8 cellular contexts compared by ENCODE assay signal in the genomic region with DNA sequence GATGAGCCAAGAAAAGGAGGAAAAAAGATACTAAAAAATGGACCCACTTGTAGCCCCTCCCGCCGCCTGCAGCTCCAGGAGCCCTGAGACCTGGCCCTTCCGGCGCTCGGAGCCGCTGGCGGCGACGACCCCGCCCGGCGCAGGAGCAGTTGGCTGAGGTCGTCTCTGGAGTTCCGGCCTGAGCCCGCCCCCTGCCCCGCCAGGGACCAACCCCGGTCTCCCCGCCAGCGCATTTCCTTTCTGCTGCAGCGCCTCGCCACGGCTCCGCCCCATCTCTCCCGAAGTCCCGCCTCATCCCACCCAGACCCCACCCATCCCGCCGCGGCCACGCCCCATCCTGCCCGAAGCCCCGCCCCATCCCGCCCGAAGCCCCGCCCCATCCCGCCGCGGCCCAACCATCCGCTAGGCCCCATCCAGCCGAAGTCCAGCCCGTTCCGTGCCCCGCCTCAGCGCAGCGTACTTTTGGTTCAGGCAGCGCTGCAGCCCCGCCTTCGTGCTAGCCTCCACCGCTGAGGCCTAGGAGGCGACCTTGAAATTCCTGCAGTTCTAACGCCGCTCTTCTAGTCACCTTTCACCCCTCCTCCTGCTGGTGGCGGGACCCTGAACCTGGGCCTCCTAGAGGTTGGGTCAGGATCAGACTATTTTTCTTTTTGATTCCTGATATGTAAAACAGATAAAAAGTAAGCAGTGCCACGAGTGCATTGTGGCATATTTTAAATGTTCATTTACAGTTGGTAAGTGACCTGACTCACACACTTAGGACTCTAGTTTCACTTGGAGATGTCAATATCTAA. TPM values are rescaled to one million over a fixed set of nuclear protein-coding genes. Genes with fewer than 3 reads are reported as not detected.
DNase-seq lines count a peak whose midpoint lies in the region; ATAC-seq and TF ChIP-seq lines count a peak whose summit lies in the region.

Gene STN1 (minus strand): TSS at position 132 of the 794 bp plus-strand sequence. CDS start 590 bp downstream, outside the sequence.

- no peaks in the 10 kb centered on the region for H3K36me3 ChIP-seq in GM06990 (ENCODE audit: control insufficient read depth, insufficient read depth, low read length)
- H3K36me3 ChIP-seq in SK-N-SH (replicated peaks in 1 of 2; ENCODE audit: control insufficient read depth in 1 of 2, insufficient read depth in 2 of 2, low read length in 1 of 2), result peaks cover 7 to 8% of the 10 kb centered on the region in 2 experiments
- H3K36me3 ChIP-seq in testis (ENCODE audit: low read depth, missing control alignments), result no peaks in the 10 kb centered on the region

- no peaks in the 10 kb centered on the region for H4K20me1 ChIP-seq in SK-N-SH (ENCODE audit: insufficient read depth)

- H3K4me1 Mint-ChIP-seq in activated naive CD4-positive, alpha-beta T cell treated with anti-CD3 and anti-CD28 coated beads, Interleukin-2, amount 50 U/mL, for 24 hours, result peaks cover 36% of the 10 kb centered on the region

- TF ChIP-seq POLR2A in testis (IDR thresholded peaks at IDR 0.05), result peak; percentile 61

- DNase-seq in GM06990 (ENCODE audit: extremely low read depth, insufficient read length), result peak; percentile 97
- DNase-seq in NCI-H1048 (lab: John Stamatoyannopoulos, UW), result peak; percentile 88
- peak; percentile 99 for DNase-seq in SK-N-SH
- no peak for DNase-seq in glomerular endothelial cell (ENCODE audit: extremely low read depth, low read depth, low spot score)
- peak; percentile 75 for DNase-seq in omental fat pad (ENCODE audit: low spot score)
- DNase-seq in testis, result peak; percentile 98

- H3K9me3 Mint-ChIP-seq in activated naive CD4-positive, alpha-beta T cell treated with anti-CD3 and anti-CD28 coated beads, Interleukin-2, amount 50 U/mL, for 24 hours, result peaks cover 2% of the 10 kb centered on the region

- H3K4me1 ChIP-seq in SK-N-SH (ENCODE audit: control insufficient read depth in 1 of 2, insufficient read depth in 2 of 2, low read depth in 1 of 2, low read length in 1 of 2), result peaks cover 3 to 17% of the 10 kb centered on the region in 2 experiments; a peak in 2 of 4 replicates
- H3K4me1 ChIP-seq in testis, result peaks cover 44% of the 10 kb centered on the region

- CTCF ChIA-PET in SK-N-SH (lab: Yijun Ruan, JAX), result interaction anchor here (0.7 to 1.2 kb wide), 4 partner anchors 10 to 374 kb away, joined by 3 to 11 read pairs (median 3); no protein-coding TSS in a partner anchor

- TF ChIP-seq EP300 in SK-N-SH (IDR thresholded peaks at IDR 0.05; ENCODE audit: borderline replicate concordance in 1 of 2, low read depth in 1 of 2, low read length in 1 of 2), result no peak

- H3K27ac ChIP-seq in SK-N-SH (ENCODE audit: low read depth in 2 of 2, low read length in 1 of 2), result peak within 1 kb of the TSS; percentile 92 to 96
- H3K27ac ChIP-seq in testis, result peak within 1 kb of the TSS; percentile 93 to 97

- peak within 1 kb of the TSS; percentile 80 for H3K4me3 ChIP-seq in GM06990 (replicated peaks; ENCODE audit: low read depth, low read length)
- peak within 1 kb of the TSS; percentile 89 to 97 for H3K4me3 ChIP-seq in SK-N-SH (ENCODE audit: low read depth in 2 of 2, low read length in 1 of 2)
- H3K4me3 ChIP-seq in testis, result peak within 1 kb of the TSS; percentile 76 to 87

- H3K9me3 ChIP-seq in SK-N-SH (no peaks in the 10 kb centered on the region), testis (no peaks in the 10 kb centered on the region)

- peak within 1 kb of the TSS; percentile 96 for H3K4me3 Mint-ChIP-seq in activated naive CD4-positive, alpha-beta T cell treated with anti-CD3 and anti-CD28 coated beads, Interleukin-2, amount 50 U/mL, for 24 hours

- intact Hi-C loops in testis (cut with DNase I; ENCODE audit: low total_unique reads), result no loop called here

- no peaks in the 10 kb centered on the region for H3K27me3 Mint-ChIP-seq in activated naive CD4-positive, alpha-beta T cell treated with anti-CD3 and anti-CD28 coated beads, Interleukin-2, amount 50 U/mL, for 24 hours

- peak within 1 kb of the TSS; percentile 98 for H2AFZ ChIP-seq in SK-N-SH (ENCODE audit: low read depth)

- POLR2A ChIA-PET in SK-N-SH (lab: Yijun Ruan, JAX), result interaction anchor here (0.7 kb wide), 1 partner anchor 10 kb away, joined by 3 read pairs; no protein-coding TSS in a partner anchor

- ATAC-seq in HG02571 (IDR thresholded peaks at IDR 0.05; ENCODE audit: unreplicated experiment), result peak; percentile 93
- peak; percentile 96 for ATAC-seq in omental fat pad (ENCODE audit: low FRiP score)

- H3K36me3 Mint-ChIP-seq in activated naive CD4-positive, alpha-beta T cell treated with anti-CD3 and anti-CD28 coated beads, Interleukin-2, amount 50 U/mL, for 24 hours, result peaks cover 11% of the 10 kb centered on the region

- H3K79me2 ChIP-seq in SK-N-SH (ENCODE audit: insufficient read depth), result peaks cover 42% of the 10 kb centered on the region

- no peak for TF ChIP-seq CTCF in GM06990 (IDR thresholded peaks at IDR 0.05; ENCODE audit: insufficient read depth, low read length, poor library complexity, severe bottlenecking)
- TF ChIP-seq CTCF in SK-N-SH (IDR thresholded peaks at IDR 0.05), result 0 out of 2 replicates have a peak, but pooled peaks have one; percentile 20
- TF ChIP-seq CTCF in omental fat pad (IDR thresholded peaks at IDR 0.05), result no peak
- TF ChIP-seq CTCF in testis (IDR thresholded peaks at IDR 0.05), result peak in 2 of 3 experiments; percentile 15 to 35

- TF ChIP-seq RAD21 in SK-N-SH (IDR thresholded peaks at IDR 0.05; ENCODE audit: low read length), result no peak

- no peaks in the 10 kb centered on the region for H3K9me2 ChIP-seq in SK-N-SH

- H3K27me3 ChIP-seq in GM06990 (replicated peaks; ENCODE audit: control insufficient read depth, insufficient read depth, low read length) (no peaks in the 10 kb centered on the region), SK-N-SH (ENCODE audit: insufficient read depth) (no peaks in the 10 kb centered on the region), testis (no peaks in the 10 kb centered on the region)

- peak within 1 kb of the TSS; percentile 89 for H3K9ac ChIP-seq in SK-N-SH

- peak within 1 kb of the TSS; percentile 96 for H3K27ac Mint-ChIP-seq in activated naive CD4-positive, alpha-beta T cell treated with anti-CD3 and anti-CD28 coated beads, Interleukin-2, amount 50 U/mL, for 24 hours

- WGBS in SK-N-SH (ENCODE audit: low lambda C conversion rate), result 3% methylated on average over 23 of the region's 53 CpGs
- 0 to 1% methylated on average over 33 to 53 of the region's 53 CpGs for WGBS in testis, 2 donors

- H3K4me2 ChIP-seq in SK-N-SH, result peak within 1 kb of the TSS; percentile 99

- peaks cover 11% of the 10 kb centered on the region for H3F3A ChIP-seq in SK-N-SH (replicated peaks; ENCODE audit: insufficient read depth)

TF ChIP-seq in SK-N-SH, 30 proteins besides CTCF, POLR2A, EP300 and RAD21 (continues in another document):
- TF ChIP-seq TCF12 (IDR thresholded peaks at IDR 0.05) (no peak), NFIC (IDR thresholded peaks at IDR 0.05; ENCODE audit: borderline replicate concordance) (0 out of 2 replicates have a peak, but pooled peaks have one; percentile 8), YY1 (IDR thresholded peaks at IDR 0.05; ENCODE audit: low read depth) (no peak), FOXJ3 (CRISPR knock-in tag; IDR thresholded peaks at IDR 0.05) (no peak), MXI1 (IDR thresholded peaks at IDR 0.05; ENCODE audit: low read depth, low read length) (peak; percentile 5; the same call in 1 of the 2 replicates), TEAD4 (IDR thresholded peaks at IDR 0.05; ENCODE audit: borderline replicate concordance, insufficient read depth) (no peak), TAF1 (IDR thresholded peaks at IDR 0.05; ENCODE audit: borderline replicate concordance, low read depth, low read length) (peak; percentile 64), USF1 (IDR thresholded peaks at IDR 0.05; ENCODE audit: borderline replicate concordance, low read depth) (no peak), GATA2 (CRISPR knock-in tag; IDR thresholded peaks at IDR 0.05) (peak; percentile 34), MEF2A (IDR thresholded peaks at IDR 0.05; ENCODE audit: borderline replicate concordance, low read depth) (no peak)
- TF ChIP-seq, protein P1, sequence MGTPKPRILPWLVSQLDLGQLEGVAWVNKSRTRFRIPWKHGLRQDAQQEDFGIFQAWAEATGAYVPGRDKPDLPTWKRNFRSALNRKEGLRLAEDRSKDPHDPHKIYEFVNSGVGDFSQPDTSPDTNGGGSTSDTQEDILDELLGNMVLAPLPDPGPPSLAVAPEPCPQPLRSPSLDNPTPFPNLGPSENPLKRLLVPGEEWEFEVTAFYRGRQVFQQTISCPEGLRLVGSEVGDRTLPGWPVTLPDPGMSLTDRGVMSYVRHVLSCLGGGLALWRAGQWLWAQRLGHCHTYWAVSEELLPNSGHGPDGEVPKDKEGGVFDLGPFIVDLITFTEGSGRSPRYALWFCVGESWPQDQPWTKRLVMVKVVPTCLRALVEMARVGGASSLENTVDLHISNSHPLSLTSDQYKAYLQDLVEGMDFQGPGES (IDR thresholded peaks at IDR 0.05; ENCODE audit: low read depth, low read length), result no peak
- TF ChIP-seq, protein P2, sequence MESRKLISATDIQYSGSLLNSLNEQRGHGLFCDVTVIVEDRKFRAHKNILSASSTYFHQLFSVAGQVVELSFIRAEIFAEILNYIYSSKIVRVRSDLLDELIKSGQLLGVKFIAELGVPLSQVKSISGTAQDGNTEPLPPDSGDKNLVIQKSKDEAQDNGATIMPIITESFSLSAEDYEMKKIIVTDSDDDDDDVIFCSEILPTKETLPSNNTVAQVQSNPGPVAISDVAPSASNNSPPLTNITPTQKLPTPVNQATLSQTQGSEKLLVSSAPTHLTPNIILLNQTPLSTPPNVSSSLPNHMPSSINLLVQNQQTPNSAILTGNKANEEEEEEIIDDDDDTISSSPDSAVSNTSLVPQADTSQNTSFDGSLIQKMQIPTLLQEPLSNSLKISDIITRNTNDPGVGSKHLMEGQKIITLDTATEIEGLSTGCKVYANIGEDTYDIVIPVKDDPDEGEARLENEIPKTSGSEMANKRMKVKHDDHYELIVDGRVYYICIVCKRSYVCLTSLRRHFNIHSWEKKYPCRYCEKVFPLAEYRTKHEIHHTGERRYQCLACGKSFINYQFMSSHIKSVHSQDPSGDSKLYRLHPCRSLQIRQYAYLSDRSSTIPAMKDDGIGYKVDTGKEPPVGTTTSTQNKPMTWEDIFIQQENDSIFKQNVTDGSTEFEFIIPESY (IDR thresholded peaks at IDR 0.05; ENCODE audit: borderline replicate concordance, low read depth), result no peak

RNA-seq across cellular contexts. Expression of gene STN1, which starts in this region (rescaled TPM):
- polyA plus RNA-seq in SK-N-SH (2012; rRNA removed) (22.1 and 24.7 TPM in 2 replicates), testis (ENCODE audit: insufficient read depth, low read depth, low replicate concordance) (50.1 TPM)
- 28.2 and 28.6 TPM in 2 replicates for polyA plus RNA-seq in SK-N-SH (2012; cell fraction: cytosol; rRNA removed)
- polyA plus RNA-seq in SK-N-SH (2012; cell fraction: nucleus; rRNA removed), result 11.1 and 13.0 TPM in 2 replicates
- total RNA-seq in glomerular endothelial cell (25.4 and 32.2 TPM in 2 replicates), omental fat pad (10 to 100 TPM; 15.4 to 44.7 (median 21.1) TPM), testis (10 to 100 TPM; 48.2 to 50.5 TPM)

Comparison
In these comparisons a context has a peak if more than half of its experiments do, and no peak if none do; other contexts are left out.
1. CTCF ChIP-seq: peak in SK-N-SH (single experiment) and testis (2 of 3); none in GM06990 (single experiment) and omental fat pad (0 of 3).
2. Peak in every context shown above with its lines, with median percentiles within 50 percentile points of each other: H3K4me3 ChIP-seq.